Comparison of ENCODE assay signal across 20 cellular contexts in genomic region chr15:25740438-25741252, GRCh38.
DNase-seq lines count a peak whose midpoint lies in the region; ATAC-seq, FAIRE-seq and TF ChIP-seq lines count a peak whose summit lies in the region.
"Had no signal": no experiment of that assay in that cellular context is flagged by ENCODE, and none has a peak within 500 bp of the region (broad histone marks: within the 10 kb centered on the region; RNA-seq: fewer than 3 reads in every experiment).

No MANE protein-coding gene starts in this region.

- TF ChIP-seq CTCF in pancreas (IDR thresholded peaks at IDR 0.05) (no peak), nephron progenitor cell (IDR thresholded peaks at IDR 0.05) (no peak)

- WGBS in pancreas, 2 donors, result 45 to 59% methylated on average over 18 of the region's 18 CpGs

- DNase-seq in stimulated activated naive CD8-positive, alpha-beta T cell treated with anti-CD3 and anti-CD28 coated beads, Interleukin-15, amount 100 ng/mL, for 72 hours, result no peak
- DNase-seq in T-helper 17 cell, result no peak
- no peak for DNase-seq in naive B cell
- no peak for DNase-seq in medulla oblongata (ENCODE audit: extremely low spot score)
- no peak for DNase-seq in pancreas
- DNase-seq in nephron progenitor cell, result no peak
- DNase-seq: activated CD4-positive, CD25-positive, alpha-beta regulatory T cell; activated CD8-positive, alpha-beta memory T cell treated with anti-CD3 and anti-CD28 coated beads, Interleukin-2, amount 50 U/mL, for 48 hours; heart left ventricle; lower lobe of right lung; NCI-H1436 treated with DMSO at 0.1 percent for 48 hours; NCI-H446 treated with DMSO at 0.1 percent for 48 hours; Right ventricle myocardium superior; substantia nigra had no signal

- H3K36me3 Mint-ChIP-seq in stimulated activated naive CD8-positive, alpha-beta T cell treated with anti-CD3 and anti-CD28 coated beads, Interleukin-15, Interleukin-2, amounts not matched to agents 100 ng/mL and 50 ng/mL, for 24 hours (ENCODE audit: low read depth), result peaks cover 9% of the 10 kb centered on the region
- H3K36me3 Mint-ChIP-seq in T-helper 17 cell (ENCODE audit: low read depth) (peaks cover 2% of the 10 kb centered on the region), naive B cell (no peaks in the 10 kb centered on the region), nephron progenitor cell (ENCODE audit: low read depth) (no peaks in the 10 kb centered on the region)
- H3K36me3 Mint-ChIP-seq: natural killer cell treated with Interleukin-12 subunit alpha and Interleukin-12 subunit beta and Interleukin-15 and Interleukin-18, amount 100 ng/mL, for 72 hours had no signal

- no peaks in the 10 kb centered on the region for H3K27me3 Mint-ChIP-seq in stimulated activated naive CD8-positive, alpha-beta T cell treated with anti-CD3 and anti-CD28 coated beads, Interleukin-15, Interleukin-2, amounts not matched to agents 100 ng/mL and 50 ng/mL, for 24 hours
- H3K27me3 Mint-ChIP-seq in stimulated activated naive CD8-positive, alpha-beta T cell treated with anti-CD3 and anti-CD28 coated beads, Interleukin-15, amount 100 ng/mL, for 72 hours, result no peaks in the 10 kb centered on the region
- H3K27me3 Mint-ChIP-seq in T-helper 17 cell (no peaks in the 10 kb centered on the region), naive B cell (peaks cover 32 to 56% (median 38%) of the 10 kb centered on the region in 3 donors), nephron progenitor cell (ENCODE audit: low read depth, poor library complexity) (peaks cover 2% of the 10 kb centered on the region)
- H3K27me3 Mint-ChIP-seq: CD4-positive, CD25-positive, alpha-beta regulatory T cell; natural killer cell treated with Interleukin-12 subunit alpha and Interleukin-12 subunit beta and Interleukin-15 and Interleukin-18, amount 100 ng/mL, for 72 hours had no signal

- no peak for FAIRE-seq in pancreas (lab: Jason Lieb, UNC)

- H3K9me3 Mint-ChIP-seq in stimulated activated naive CD8-positive, alpha-beta T cell treated with anti-CD3 and anti-CD28 coated beads, Interleukin-15, Interleukin-2, amounts not matched to agents 100 ng/mL and 50 ng/mL, for 24 hours, result no peaks in the 10 kb centered on the region
- no peaks in the 10 kb centered on the region for H3K9me3 Mint-ChIP-seq in stimulated activated naive CD8-positive, alpha-beta T cell treated with anti-CD3 and anti-CD28 coated beads, Interleukin-15, amount 100 ng/mL, for 72 hours
- H3K9me3 Mint-ChIP-seq in naive B cell (no peaks in the 10 kb centered on the region), nephron progenitor cell (no peaks in the 10 kb centered on the region)
- H3K9me3 Mint-ChIP-seq: CD4-positive, CD25-positive, alpha-beta regulatory T cell; natural killer cell treated with Interleukin-12 subunit alpha and Interleukin-12 subunit beta and Interleukin-15 and Interleukin-18, amount 100 ng/mL, for 72 hours had no signal

- no peak overlapping the region for H3K4me3 Mint-ChIP-seq in stimulated activated naive CD8-positive, alpha-beta T cell treated with anti-CD3 and anti-CD28 coated beads, Interleukin-15, Interleukin-2, amounts not matched to agents 100 ng/mL and 50 ng/mL, for 24 hours
- H3K4me3 Mint-ChIP-seq in stimulated activated naive CD8-positive, alpha-beta T cell treated with anti-CD3 and anti-CD28 coated beads, Interleukin-15, amount 100 ng/mL, for 72 hours, result no peak overlapping the region
- H3K4me3 Mint-ChIP-seq in T-helper 17 cell (peak overlapping the region; percentile 9), naive B cell (peak overlapping the region in 7 of 8 donors; percentile 17 to 82 (median 65)), nephron progenitor cell (no peak overlapping the region)
- H3K4me3 Mint-ChIP-seq: CD4-positive, CD25-positive, alpha-beta regulatory T cell; natural killer cell treated with Interleukin-12 subunit alpha and Interleukin-12 subunit beta and Interleukin-15 and Interleukin-18, amount 100 ng/mL, for 72 hours had no signal

- intact Hi-C loops in pancreas (cut with DNase I), result no loop called here

- no peak overlapping the region for H3K27ac ChIP-seq in pancreas
- H3K27ac ChIP-seq: heart left ventricle, HL-60, lower lobe of right lung, right atrium auricular region had no signal

- peaks cover 28% of the 10 kb centered on the region for H3K4me1 Mint-ChIP-seq in stimulated activated naive CD8-positive, alpha-beta T cell treated with anti-CD3 and anti-CD28 coated beads, Interleukin-15, Interleukin-2, amounts not matched to agents 100 ng/mL and 50 ng/mL, for 24 hours (ENCODE audit: low read depth)
- peaks cover 26% of the 10 kb centered on the region for H3K4me1 Mint-ChIP-seq in stimulated activated naive CD8-positive, alpha-beta T cell treated with anti-CD3 and anti-CD28 coated beads, Interleukin-15, amount 100 ng/mL, for 72 hours
- peaks cover 25% of the 10 kb centered on the region for H3K4me1 Mint-ChIP-seq in T-helper 17 cell
- H3K4me1 Mint-ChIP-seq in naive B cell, result peaks cover 14 to 18% (median 17%) of the 10 kb centered on the region in 3 donors
- H3K4me1 Mint-ChIP-seq in nephron progenitor cell, result peaks cover 52% of the 10 kb centered on the region

- H3K9me3 ChIP-seq in T-helper 17 cell (ENCODE audit: control insufficient read depth, low read length, poor library complexity, severe bottlenecking) (no peaks in the 10 kb centered on the region), pancreas (no peaks in the 10 kb centered on the region)
- H3K9me3 ChIP-seq: heart left ventricle, lower lobe of right lung, right atrium auricular region had no signal

- H3K4me1 ChIP-seq in pancreas, result no peaks in the 10 kb centered on the region

- no peak overlapping the region for H3K4me3 ChIP-seq in pancreas
- H3K4me3 ChIP-seq: heart left ventricle, lower lobe of right lung, right atrium auricular region, smooth muscle cell had no signal

- peak overlapping the region; percentile 2 for H3K27ac Mint-ChIP-seq in stimulated activated naive CD8-positive, alpha-beta T cell treated with anti-CD3 and anti-CD28 coated beads, Interleukin-15, Interleukin-2, amounts not matched to agents 100 ng/mL and 50 ng/mL, for 24 hours
- no peak overlapping the region for H3K27ac Mint-ChIP-seq in stimulated activated naive CD8-positive, alpha-beta T cell treated with anti-CD3 and anti-CD28 coated beads, Interleukin-15, amount 100 ng/mL, for 72 hours
- H3K27ac Mint-ChIP-seq in T-helper 17 cell, result peak overlapping the region; percentile 82
- peak overlapping the region in 4 of 6 donors; percentile 2 to 72 (median 37) for H3K27ac Mint-ChIP-seq in naive B cell
- H3K27ac Mint-ChIP-seq in nephron progenitor cell, result no peak overlapping the region

- peaks cover 0 to 5% (median 0%) of the 10 kb centered on the region in 4 donors for H3K27me3 ChIP-seq in pancreas
- H3K27me3 ChIP-seq: heart left ventricle, right atrium auricular region had no signal

- no peaks in the 10 kb centered on the region for H3K36me3 ChIP-seq in pancreas
- H3K36me3 ChIP-seq: heart left ventricle, right atrium auricular region had no signal

- ATAC-seq in stimulated activated naive CD8-positive, alpha-beta T cell treated with anti-CD3 and anti-CD28 coated beads, Interleukin-15, amount 100 ng/mL, for 72 hours, result no peak
- ATAC-seq in T-helper 17 cell (no peak), naive B cell (ENCODE audit: low read depth in 2 of 2) (peak; percentile 7 to 13), pancreas (no peak)

Comparison
In these comparisons a context has a peak if more than half of its experiments do, and no peak if none do; other contexts are left out.
1. H3K27ac Mint-ChIP-seq: peak in stimulated activated naive CD8-positive, alpha-beta T cell treated with anti-CD3 and anti-CD28 coated beads, Interleukin-15, Interleukin-2, amounts not matched to agents 100 ng/mL and 50 ng/mL, for 24 hours (single experiment), T-helper 17 cell (single experiment) and naive B cell (4 of 6); none in stimulated activated naive CD8-positive, alpha-beta T cell treated with anti-CD3 and anti-CD28 coated beads, Interleukin-15, amount 100 ng/mL, for 72 hours (0 of 2) and nephron progenitor cell (single experiment).
2. H3K4me3 Mint-ChIP-seq: peak in T-helper 17 cell (single experiment) and naive B cell (7 of 8); none in stimulated activated naive CD8-positive, alpha-beta T cell treated with anti-CD3 and anti-CD28 coated beads, Interleukin-15, Interleukin-2, amounts not matched to agents 100 ng/mL and 50 ng/mL, for 24 hours (single experiment), stimulated activated naive CD8-positive, alpha-beta T cell treated with anti-CD3 and anti-CD28 coated beads, Interleukin-15, amount 100 ng/mL, for 72 hours (0 of 2) and nephron progenitor cell (single experiment).
3. ATAC-seq: peak in naive B cell (2 of 2); none in stimulated activated naive CD8-positive, alpha-beta T cell treated with anti-CD3 and anti-CD28 coated beads, Interleukin-15, amount 100 ng/mL, for 72 hours (single experiment), T-helper 17 cell (single experiment) and pancreas (0 of 4).